22 cellular contexts compared by ENCODE assay signal in the genomic region with DNA sequence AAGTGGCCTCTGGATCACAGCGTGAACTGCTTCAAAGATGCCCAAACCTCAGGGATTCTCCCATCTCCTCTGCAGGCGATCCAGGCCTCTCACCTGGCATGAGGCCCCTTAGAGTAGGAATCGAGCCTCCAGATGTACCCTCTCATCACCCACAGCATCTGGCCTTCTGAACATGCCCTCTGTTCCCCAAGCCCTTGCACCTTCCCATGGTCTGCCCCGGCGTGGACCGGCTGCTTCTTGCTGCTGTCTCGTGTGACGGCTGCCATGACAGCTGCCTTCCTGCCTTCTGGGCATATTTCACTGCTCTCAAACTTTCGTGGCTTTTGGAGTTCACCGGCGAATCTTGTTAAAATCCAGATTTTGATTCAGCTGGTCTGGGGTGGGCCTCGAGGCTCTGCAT.
DNase-seq lines count a peak whose midpoint lies in the region; ATAC-seq and TF ChIP-seq lines count a peak whose summit lies in the region.
"Had no signal": no experiment of that assay in that cellular context is flagged by ENCODE, and none has a peak within 500 bp of the region (broad histone marks: within the 10 kb centered on the region; RNA-seq: fewer than 3 reads in every experiment).

No MANE protein-coding gene starts in this region.

- intact Hi-C loops in tibial artery (cut with DNase I; ENCODE audit: low total_unique reads) (loop anchor here (10.0 kb wide), 1 partner anchor 487 kb away; the partner anchor contains the start of gene DOCK1), thyroid gland (cut with DNase I) (no loop called here)

- no peak overlapping the region for H3K27ac Mint-ChIP-seq in stimulated activated memory B cell treated with anti-CD40 and anti-IgM and Interleukin-4, amounts not matched to agents 10 μg/mL and 1 μg/mL and 100 μg/mL, for 72 hours

- 87 to 97% methylated on average over 3 to 10 of the region's 12 CpGs for WGBS in thyroid gland, 2 donors

- peak; percentile 39 to 63 for DNase-seq in SJCRH30
- no peak for DNase-seq in coronary artery (ENCODE audit: low spot score)
- DNase-seq in tibial artery, result no peak
- no peak for DNase-seq in thyroid gland
- no peak for DNase-seq in NCI-H146 (lab: John Stamatoyannopoulos, UW)
- DNase-seq: CD4-positive, CD25-positive, alpha-beta regulatory T cell; DMS153; DND-41; MV-4-11; NCI-H1105; NCI-H1436 treated with DMSO at 0.1 percent for 48 hours; NCI-H1930; NCI-H2107; NCI-H446; NCI-H524 treated with DMSO at 0.1 percent for 48 hours; NK-92 treated with Interleukin-12 subunit alpha and Interleukin-12 subunit beta, amount 100 ng/mL, for 24 hours; PC-9 had no signal

- no peak for TF ChIP-seq POLR2A in thyroid gland (IDR thresholded peaks at IDR 0.05)

- ATAC-seq in stimulated activated memory B cell treated with anti-CD40 and anti-IgM and Interleukin-4, amounts not matched to agents 10 μg/mL and 1 μg/mL and 100 μg/mL, for 72 hours, result peak; percentile 40
- ATAC-seq in HG03196 (IDR thresholded peaks at IDR 0.05; ENCODE audit: unreplicated experiment), result no peak
- ATAC-seq: K562, Right ventricle myocardium inferior had no signal

- H3K36me3 ChIP-seq in SJCRH30 (peaks cover 4% of the 10 kb centered on the region; the same call in 1 of the 2 replicates), tibial artery (peaks cover 0 to 15% (median 0%) of the 10 kb centered on the region in 3 donors), thyroid gland (no peaks in the 10 kb centered on the region)

- H3K4me3 Mint-ChIP-seq in stimulated activated memory B cell treated with anti-CD40 and anti-IgM and Interleukin-4, amounts not matched to agents 10 μg/mL and 1 μg/mL and 100 μg/mL, for 72 hours, result no peak overlapping the region
- H3K4me3 Mint-ChIP-seq: CD4-positive, CD25-positive, alpha-beta regulatory T cell had no signal

- H3K9me3 ChIP-seq in SJCRH30 (replicated peaks) (no peaks in the 10 kb centered on the region), tibial artery (no peaks in the 10 kb centered on the region), thyroid gland (no peaks in the 10 kb centered on the region)
- H3K9me3 ChIP-seq: SJSA1 had no signal

- H3K4me1 ChIP-seq in SJCRH30, result no peaks in the 10 kb centered on the region
- H3K4me1 ChIP-seq in tibial artery, result peaks cover 0 to 37% (median 32%) of the 10 kb centered on the region in 4 donors
- H3K4me1 ChIP-seq in thyroid gland, result peaks cover 0 to 14% of the 10 kb centered on the region in 2 donors
- H3K4me1 ChIP-seq: SJSA1 had no signal

- no peaks in the 10 kb centered on the region for H3K36me3 Mint-ChIP-seq in stimulated activated memory B cell treated with anti-CD40 and anti-IgM and Interleukin-4, amounts not matched to agents 10 μg/mL and 1 μg/mL and 100 μg/mL, for 72 hours
- H3K36me3 Mint-ChIP-seq: CD4-positive, CD25-positive, alpha-beta regulatory T cell had no signal

- TF ChIP-seq CTCF in coronary artery (IDR thresholded peaks at IDR 0.05) (no peak), tibial artery (IDR thresholded peaks at IDR 0.05) (no peak), thyroid gland (IDR thresholded peaks at IDR 0.05) (no peak)

- no peaks in the 10 kb centered on the region for H3K9me3 Mint-ChIP-seq in stimulated activated memory B cell treated with anti-CD40 and anti-IgM and Interleukin-4, amounts not matched to agents 10 μg/mL and 1 μg/mL and 100 μg/mL, for 72 hours

- no peak overlapping the region; the same call in 1 of the 2 replicates for H3K27ac ChIP-seq in SJCRH30
- H3K27ac ChIP-seq in coronary artery, result peak overlapping the region; percentile 62 to 85
- H3K27ac ChIP-seq in tibial artery, result peak overlapping the region; percentile 82 to 85
- H3K27ac ChIP-seq in thyroid gland, result peak overlapping the region in 1 of 3 donors; percentile 35
- H3K27ac ChIP-seq: PC-9, SJSA1 had no signal

- no peaks in the 10 kb centered on the region for H3K27me3 Mint-ChIP-seq in stimulated activated memory B cell treated with anti-CD40 and anti-IgM and Interleukin-4, amounts not matched to agents 10 μg/mL and 1 μg/mL and 100 μg/mL, for 72 hours
- H3K27me3 Mint-ChIP-seq: CD4-positive, CD25-positive, alpha-beta regulatory T cell had no signal

- no peaks in the 10 kb centered on the region for H3K4me1 Mint-ChIP-seq in stimulated activated memory B cell treated with anti-CD40 and anti-IgM and Interleukin-4, amounts not matched to agents 10 μg/mL and 1 μg/mL and 100 μg/mL, for 72 hours
- H3K4me1 Mint-ChIP-seq: CD4-positive, CD25-positive, alpha-beta regulatory T cell had no signal

- H3K27me3 ChIP-seq in SJCRH30 (no peaks in the 10 kb centered on the region), tibial artery (no peaks in the 10 kb centered on the region), thyroid gland (no peaks in the 10 kb centered on the region)
- H3K27me3 ChIP-seq: SJSA1 had no signal

- H3K4me3 ChIP-seq in SJCRH30 (no peak overlapping the region), coronary artery (no peak overlapping the region), tibial artery (no peak overlapping the region), thyroid gland (replicated peaks in 1 of 3) (no peak overlapping the region)
- H3K4me3 ChIP-seq: K562, PC-9, SJSA1 had no signal

Comparison
In these comparisons a context has a peak if more than half of its experiments do, and no peak if none do; other contexts are left out.
1. DNase-seq: peak in SJCRH30 (2 of 2); none in coronary artery (single experiment), tibial artery (0 of 2), thyroid gland (0 of 2) and NCI-H146 (single experiment).